ENCODE assay signal across 29 cellular contexts in the genomic region with DNA sequence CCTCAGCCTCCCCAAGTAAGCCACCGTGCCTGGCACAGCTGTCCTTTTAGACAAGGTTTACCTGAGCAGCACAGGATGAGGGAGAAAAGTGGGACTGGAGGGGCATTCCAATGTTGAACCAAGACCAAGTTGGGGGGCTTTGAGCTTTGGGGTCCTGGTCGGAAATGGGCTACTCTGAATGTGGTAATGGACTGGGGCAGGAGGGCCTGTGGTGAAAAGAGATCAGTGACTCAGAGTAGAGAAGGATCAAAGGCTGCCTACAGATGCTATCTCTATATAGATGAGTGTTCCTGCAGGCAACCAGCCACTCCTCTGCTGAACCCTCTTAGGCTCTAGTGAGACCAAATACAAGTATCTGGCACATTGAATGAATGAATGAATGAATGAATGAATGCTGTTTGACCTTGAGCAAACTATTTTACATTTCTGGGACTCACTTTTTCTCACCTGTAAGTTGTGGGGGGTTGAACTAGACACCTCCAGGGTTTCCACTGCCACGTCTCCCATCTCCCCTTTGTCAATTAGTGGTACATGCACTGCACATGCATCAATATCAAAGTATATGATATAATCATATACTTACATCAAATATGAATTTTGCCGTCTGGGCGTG. TPM values are rescaled to one million over a fixed set of nuclear protein-coding genes. Genes with fewer than 3 reads are reported as not detected.
DNase-seq lines count a peak whose midpoint lies in the region; ATAC-seq, FAIRE-seq and TF ChIP-seq lines count a peak whose summit lies in the region.
"Had no signal": no experiment of that assay in that cellular context is flagged by ENCODE, and none has a peak within 500 bp of the region (broad histone marks: within the 10 kb centered on the region; RNA-seq: fewer than 3 reads in every experiment).

No MANE protein-coding gene starts in this region.

- no peaks in the 10 kb centered on the region for H3K9me3 ChIP-seq in small intestine (ENCODE audit: control insufficient read depth, low read depth)
- H3K9me3 ChIP-seq in T-helper 17 cell (ENCODE audit: control insufficient read depth, low read length, poor library complexity, severe bottlenecking): no peaks in the 10 kb centered on the region
- H3K9me3 ChIP-seq: BE2C, heart left ventricle, pancreas, SJCRH30, transverse colon had no signal

- WGBS in small intestine, 3 donors: 32 to 66% (median 45%) methylated on average over 5 of the region's 5 CpGs

- TF ChIP-seq CTCF in HFFc6 (IDR thresholded peaks at IDR 0.05): no peak

- FAIRE-seq in small intestine (lab: Jason Lieb, UNC): no peak
- FAIRE-seq: pancreas had no signal

- H3K9me3 Mint-ChIP-seq in activated T-cell treated with anti-CD3 and anti-CD28 coated beads, Interleukin-2, amount 50 U/mL, for 72 hours: no peaks in the 10 kb centered on the region
- H3K9me3 Mint-ChIP-seq in HFFc6: no peaks in the 10 kb centered on the region
- no peaks in the 10 kb centered on the region for H3K9me3 Mint-ChIP-seq in activated T-helper 17 cell treated with anti-CD3 and anti-CD28 coated beads, Interleukin-2, amount 50 U/mL, for 72 hours
- H3K9me3 Mint-ChIP-seq: activated T-cell treated with anti-CD3 and anti-CD28 coated beads, Interleukin-2, amount 50 U/mL, for 4 hours; CD8-positive, alpha-beta memory T cell; neural crest cell had no signal

- H3K27me3 Mint-ChIP-seq in activated T-cell treated with anti-CD3 and anti-CD28 coated beads, Interleukin-2, amount 50 U/mL, for 72 hours (ENCODE audit: low read depth): peaks cover 6% of the 10 kb centered on the region
- H3K27me3 Mint-ChIP-seq in HFFc6 (ENCODE audit: insufficient read depth) (no peaks in the 10 kb centered on the region; the same call in 1 of the 2 replicates), T-helper 17 cell (peaks cover 16% of the 10 kb centered on the region)
- peaks cover 10% of the 10 kb centered on the region for H3K27me3 Mint-ChIP-seq in activated T-helper 17 cell treated with anti-CD3 and anti-CD28 coated beads, Interleukin-2, amount 50 U/mL, for 72 hours

- H3K4me3 ChIP-seq in small intestine (ENCODE audit: low read depth in 1 of 2, low read length in 2 of 2): no peak overlapping the region
- H3K4me3 ChIP-seq: coronary artery, heart left ventricle, pancreas, SJCRH30, smooth muscle cell, transverse colon had no signal

- no peaks in the 10 kb centered on the region for H3K4me1 Mint-ChIP-seq in activated T-cell treated with anti-CD3 and anti-CD28 coated beads, Interleukin-2, amount 50 U/mL, for 72 hours (ENCODE audit: low read depth)
- H3K4me1 Mint-ChIP-seq in HFFc6 (ENCODE audit: low read depth): peaks cover 45% of the 10 kb centered on the region
- no peaks in the 10 kb centered on the region for H3K4me1 Mint-ChIP-seq in activated T-helper 17 cell treated with anti-CD3 and anti-CD28 coated beads, Interleukin-2, amount 50 U/mL, for 72 hours
- peaks cover 2% of the 10 kb centered on the region for H3K4me1 Mint-ChIP-seq in T-helper 17 cell

- H3K27ac ChIP-seq in small intestine (ENCODE audit: low read depth in 1 of 2, low read length in 1 of 2): no peak overlapping the region
- H3K27ac ChIP-seq: coronary artery, heart left ventricle, pancreas, SJCRH30, transverse colon had no signal

- H3K4me3 Mint-ChIP-seq in activated T-cell treated with anti-CD3 and anti-CD28 coated beads, Interleukin-2, amount 50 U/mL, for 72 hours: no peak overlapping the region
- H3K4me3 Mint-ChIP-seq in HFFc6 (no peak overlapping the region), T-helper 17 cell (no peak overlapping the region)
- no peak overlapping the region for H3K4me3 Mint-ChIP-seq in activated T-helper 17 cell treated with anti-CD3 and anti-CD28 coated beads, Interleukin-2, amount 50 U/mL, for 72 hours
- H3K4me3 Mint-ChIP-seq: activated T-cell treated with anti-CD3 and anti-CD28 coated beads, Interleukin-2, amount 50 U/mL, for 4 hours; CD8-positive, alpha-beta memory T cell; neural crest cell had no signal

- H3K36me3 ChIP-seq in small intestine (ENCODE audit: control insufficient read depth in 2 of 2, insufficient read depth in 2 of 2, low read length in 2 of 2): no peaks in the 10 kb centered on the region
- H3K36me3 ChIP-seq: BE2C, heart left ventricle, pancreas, SJCRH30, transverse colon had no signal

- no peak for DNase-seq in activated T-cell treated with anti-CD3 and anti-CD28 coated beads, Interleukin-2, amount 50 U/mL, for 72 hours
- no peak for DNase-seq in activated T-cell treated with anti-CD3 and anti-CD28 coated beads, Interleukin-2, amount 50 U/mL, for 1 hour
- DNase-seq in HFFc6 (peak; percentile 57), small intestine (peak; percentile 75), T-helper 1 cell (no peak), T-helper 17 cell (no peak)
- DNase-seq: activated CD4-positive, alpha-beta T cell treated with anti-CD3 and anti-CD28 coated beads for 1 hour; activated naive CD4-positive, alpha-beta T cell treated with Interleukin-2 at 50 U/mL for 16 hours; activated T-cell treated with anti-CD3 and anti-CD28 coated beads, Interleukin-2, amount 50 U/mL, for 4 hours; aorta; BE2C; CD8-positive, alpha-beta memory T cell; DMS 273 treated with DMSO at 0.1 percent for 48 hours; effector memory CD4-positive, alpha-beta T cell; GDM1; heart left ventricle; NCI-H1105 treated with DMSO at 0.1 percent for 48 hours; NCI-H2029 treated with DMSO at 0.1 percent for 48 hours; NCI-H2227 treated with DMSO at 0.1 percent for 48 hours; pancreas; retina; SJCRH30; stimulated activated CD4-positive, alpha-beta T cell treated with anti-CD3 and anti-CD28 coated beads, Interleukin-2, amount 100 ng/mL, for 24 hours; transverse colon had no signal

- H3K4me1 ChIP-seq in small intestine (ENCODE audit: control insufficient read depth in 2 of 2, insufficient read depth in 1 of 2, low read depth in 1 of 2, low read length in 1 of 2): peaks cover 0 to 2% of the 10 kb centered on the region in 2 donors
- H3K4me1 ChIP-seq: BE2C, pancreas had no signal

- H3K27ac Mint-ChIP-seq in activated T-cell treated with anti-CD3 and anti-CD28 coated beads, Interleukin-2, amount 50 U/mL, for 72 hours: no peak overlapping the region
- no peak overlapping the region for H3K27ac Mint-ChIP-seq in HFFc6
- no peak overlapping the region for H3K27ac Mint-ChIP-seq in activated T-helper 17 cell treated with anti-CD3 and anti-CD28 coated beads, Interleukin-2, amount 50 U/mL, for 72 hours
- no peak overlapping the region for H3K27ac Mint-ChIP-seq in T-helper 17 cell
- H3K27ac Mint-ChIP-seq: CD8-positive, alpha-beta memory T cell had no signal

- ATAC-seq in activated T-cell treated with anti-CD3 and anti-CD28 coated beads, Interleukin-2, amount 50 U/mL, for 72 hours (replicated peaks in 1 of 2): peak; percentile 69 to 73
- peak; percentile 61 for ATAC-seq in activated T-helper 17 cell treated with anti-CD3 and anti-CD28 coated beads, Interleukin-2, amount 50 U/mL, for 72 hours (replicated peaks)
- ATAC-seq in HG03039 (IDR thresholded peaks at IDR 0.05; ENCODE audit: unreplicated experiment) (no peak), T-helper 17 cell (no peak)
- ATAC-seq: heart left ventricle had no signal

- H3K36me3 Mint-ChIP-seq in activated T-cell treated with anti-CD3 and anti-CD28 coated beads, Interleukin-2, amount 50 U/mL, for 72 hours (ENCODE audit: insufficient read depth in 2 of 2): no peaks in the 10 kb centered on the region
- H3K36me3 Mint-ChIP-seq in HFFc6 (ENCODE audit: low read depth) (no peaks in the 10 kb centered on the region), T-helper 17 cell (ENCODE audit: low read depth) (peaks cover 3% of the 10 kb centered on the region)
- no peaks in the 10 kb centered on the region for H3K36me3 Mint-ChIP-seq in activated T-helper 17 cell treated with anti-CD3 and anti-CD28 coated beads, Interleukin-2, amount 50 U/mL, for 72 hours (ENCODE audit: low read depth)
- H3K36me3 Mint-ChIP-seq: CD8-positive, alpha-beta memory T cell had no signal

- no peaks in the 10 kb centered on the region for H3K27me3 ChIP-seq in small intestine (ENCODE audit: control insufficient read depth in 2 of 2, insufficient read depth in 2 of 2, low read length in 2 of 2)
- H3K27me3 ChIP-seq: BE2C, heart left ventricle, pancreas, SJCRH30, transverse colon had no signal

RNA-seq across cellular contexts. Expression of gene ETV4, which starts 26.3 kb away (rescaled TPM):
- 1 to 10 TPM; 1.2 to 2.1 TPM for total RNA-seq in activated T-cell treated with anti-CD3 and anti-CD28 coated beads, Interleukin-2, amount 50 U/mL, for 72 hours
- 1 to 10 TPM; 4.7 to 6.9 (median 5.8) TPM for total RNA-seq in HFFc6 (2021; fragmentation: NEBNext Ultra II Directional; extraction: Animal tissue kit (Norgen Biotek cat#: 25700))
- under 1 TPM; 0.56 to 0.61 TPM for total RNA-seq in activated T-helper 17 cell treated with anti-CD3 and anti-CD28 coated beads, Interleukin-2, amount 50 U/mL, for 72 hours
- polyA plus RNA-seq in small intestine: 1 to 10 TPM; 1.3 to 6.9 (median 2.2) TPM
- not detected for total RNA-seq in T-helper 17 cell

Comparison
In these comparisons a context has a peak if more than half of its experiments do, and no peak if none do; other contexts are left out.
1. ATAC-seq: peak in activated T-cell treated with anti-CD3 and anti-CD28 coated beads, Interleukin-2, amount 50 U/mL, for 72 hours (2 of 2) and activated T-helper 17 cell treated with anti-CD3 and anti-CD28 coated beads, Interleukin-2, amount 50 U/mL, for 72 hours (single experiment); none in HG03039 (single experiment) and T-helper 17 cell (single experiment).
2. DNase-seq: peak in HFFc6 (single experiment) and small intestine (single experiment); none in activated T-cell treated with anti-CD3 and anti-CD28 coated beads, Interleukin-2, amount 50 U/mL, for 72 hours (0 of 2), activated T-cell treated with anti-CD3 and anti-CD28 coated beads, Interleukin-2, amount 50 U/mL, for 1 hour (single experiment), T-helper 1 cell (0 of 5) and T-helper 17 cell (0 of 3).